Comparison of ENCODE assay signal across 14 cellular contexts in the genomic region with DNA sequence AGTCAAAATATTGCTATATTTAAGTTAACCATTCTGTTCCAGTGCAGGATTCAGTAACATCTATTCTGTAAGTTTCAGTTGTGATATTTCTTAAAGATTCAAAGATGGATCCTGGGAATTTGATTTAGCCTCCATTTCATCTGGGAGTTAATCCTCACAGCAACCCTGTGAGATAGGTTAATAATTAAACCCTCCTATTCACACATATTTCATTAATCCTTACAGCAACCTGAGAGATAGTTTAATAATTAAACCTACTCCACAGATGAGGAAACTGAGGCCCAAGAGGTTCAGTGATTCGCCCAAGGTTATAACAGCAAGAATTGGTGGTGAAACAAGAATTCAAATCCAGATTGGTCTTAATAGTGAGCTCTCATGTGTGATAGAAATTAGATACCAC.
"Had no signal": no experiment of that assay in that cellular context is flagged by ENCODE, and none has a peak within 500 bp of the region (broad histone marks: within the 10 kb centered on the region; RNA-seq: fewer than 3 reads in every experiment).

No MANE protein-coding gene starts in this region.

- H3K4me3 ChIP-seq: esophagus squamous epithelium, ovary, tibial artery, vagina had no signal

- H3K9me3 ChIP-seq: esophagus squamous epithelium, ovary, tibial artery, vagina had no signal

- H3K27me3 Mint-ChIP-seq: activated CD4-positive, alpha-beta memory T cell treated with anti-CD3 and anti-CD28 coated beads, Interleukin-2, amount 10 ng/mL, durations not matched to agents 7 days and 5 days had no signal

- DNase-seq: activated CD4-positive, alpha-beta memory T cell treated with anti-CD3 and anti-CD28 coated beads, Interleukin-2, amount 10 ng/mL, durations not matched to agents 7 days and 5 days; activated CD4-positive, alpha-beta T cell treated with anti-CD3 and anti-CD28 coated beads for 1 hour; activated CD8-positive, alpha-beta memory T cell treated with anti-CD3 and anti-CD28 coated beads, Interleukin-2, amount 50 U/mL, for 48 hours; esophagus squamous epithelium; foreskin fibroblast; glutamatergic neuron; left colon; mammary epithelial cell; ovary; retina; T-helper 9 cell; tibial artery had no signal

- ATAC-seq: left colon had no signal

- H3K36me3 ChIP-seq: ovary had no signal

- H3K9me3 Mint-ChIP-seq: activated CD4-positive, alpha-beta memory T cell treated with anti-CD3 and anti-CD28 coated beads, Interleukin-2, amount 10 ng/mL, durations not matched to agents 7 days and 5 days; activated T-helper 2 cell treated with anti-CD3 and anti-CD28 coated beads, Interferon-gamma antibody, Interleukin-2, Interleukin-4, amounts not matched to agents 10 μg/mL and 5 μg/mL and 100 μg/mL, durations not matched to agents 14 hours and 24 hours and 36 hours had no signal

- H3K27ac Mint-ChIP-seq: activated CD4-positive, alpha-beta memory T cell treated with anti-CD3 and anti-CD28 coated beads, Interleukin-2, amount 10 ng/mL, durations not matched to agents 7 days and 5 days; activated T-helper 2 cell treated with anti-CD3 and anti-CD28 coated beads, Interferon-gamma antibody, Interleukin-2, Interleukin-4, amounts not matched to agents 10 μg/mL and 5 μg/mL and 100 μg/mL, durations not matched to agents 14 hours and 24 hours and 36 hours had no signal

- H3K27me3 ChIP-seq: esophagus squamous epithelium, ovary, tibial artery, vagina had no signal

- H3K4me3 Mint-ChIP-seq: activated CD4-positive, alpha-beta memory T cell treated with anti-CD3 and anti-CD28 coated beads, Interleukin-2, amount 10 ng/mL, durations not matched to agents 7 days and 5 days had no signal

- H3K27ac ChIP-seq: esophagus squamous epithelium, ovary, tibial artery, vagina had no signal
